Comparison of ENCODE assay signal across 10 cellular contexts in genomic region chr3:2511356-2511755, GRCh38.
DNase-seq lines count a peak whose midpoint lies in the region; ATAC-seq and TF ChIP-seq lines count a peak whose summit lies in the region.
"Had no signal": no experiment of that assay in that cellular context is flagged by ENCODE, and none has a peak within 500 bp of the region (broad histone marks: within the 10 kb centered on the region; RNA-seq: fewer than 3 reads in every experiment).

No MANE protein-coding gene starts in this region.

- H3K4me3 Mint-ChIP-seq in activated T-cell treated with anti-CD3 and anti-CD28 coated beads, Interleukin-2, amount 50 U/mL, for 4 hours = no peak overlapping the region
- H3K4me3 Mint-ChIP-seq: activated naive CD8-positive, alpha-beta T cell treated with anti-CD3 and anti-CD28 coated beads for 36 hours had no signal

- peak; percentile 45 for DNase-seq in Right ventricle myocardium superior
- no peak for DNase-seq in right atrium auricular region (ENCODE audit: low spot score)
- peak; percentile 51 for DNase-seq in NCI-H748 treated with DMSO at 0.1 percent for 48 hours (lab: John Stamatoyannopoulos, UW)
- peak; percentile 25 for DNase-seq in left cardiac atrium
- peak; percentile 51 to 53 for DNase-seq in thyroid gland
- no peak for DNase-seq in activated T-cell treated with anti-CD3 and anti-CD28 coated beads, Interleukin-2, amount 50 U/mL, for 4 hours
- DNase-seq in T1000 (lab: John Stamatoyannopoulos, UW) = no peak
- no peak for DNase-seq in DMS 273 treated with DMSO at 0.1 percent for 48 hours (lab: John Stamatoyannopoulos, UW)
- DNase-seq: activated naive CD8-positive, alpha-beta T cell treated with anti-CD3 and anti-CD28 coated beads for 36 hours; colonic mucosa had no signal

- no peaks in the 10 kb centered on the region for H3K9me3 Mint-ChIP-seq in activated T-cell treated with anti-CD3 and anti-CD28 coated beads, Interleukin-2, amount 50 U/mL, for 4 hours
- H3K9me3 Mint-ChIP-seq: activated naive CD8-positive, alpha-beta T cell treated with anti-CD3 and anti-CD28 coated beads for 36 hours had no signal

- TF ChIP-seq CTCF in right atrium auricular region (IDR thresholded peaks at IDR 0.05) = no peak
- no peak for TF ChIP-seq CTCF in thyroid gland (IDR thresholded peaks at IDR 0.05)

- no peaks in the 10 kb centered on the region for H3K4me1 Mint-ChIP-seq in activated T-cell treated with anti-CD3 and anti-CD28 coated beads, Interleukin-2, amount 50 U/mL, for 4 hours (ENCODE audit: low read depth)
- H3K4me1 Mint-ChIP-seq: activated naive CD8-positive, alpha-beta T cell treated with anti-CD3 and anti-CD28 coated beads for 36 hours had no signal

- no peak for TF ChIP-seq POLR2A in thyroid gland (IDR thresholded peaks at IDR 0.05)

- H3K27ac ChIP-seq in right atrium auricular region = no peak overlapping the region
- H3K27ac ChIP-seq in thyroid gland = no peak overlapping the region
- H3K27ac ChIP-seq: colonic mucosa had no signal

- 10 to 17% methylated on average over 6 to 10 of the region's 10 CpGs for WGBS in thyroid gland, 2 donors

- intact Hi-C loops in Right ventricle myocardium superior (cut with DNase I) = no loop called here
- intact Hi-C loops in left cardiac atrium (cut with DNase I) = no loop called here
- intact Hi-C loops in thyroid gland (cut with DNase I) = no loop called here

- H3K27me3 Mint-ChIP-seq in activated T-cell treated with anti-CD3 and anti-CD28 coated beads, Interleukin-2, amount 50 U/mL, for 4 hours (ENCODE audit: low read depth) = peaks cover 6% of the 10 kb centered on the region

- H3K4me1 ChIP-seq in right atrium auricular region = no peaks in the 10 kb centered on the region
- peaks cover 0 to 7% of the 10 kb centered on the region in 2 donors for H3K4me1 ChIP-seq in thyroid gland
- H3K4me1 ChIP-seq: colonic mucosa had no signal

- H3K4me3 ChIP-seq in right atrium auricular region (no peak overlapping the region), thyroid gland (replicated peaks in 1 of 3) (no peak overlapping the region)
- H3K4me3 ChIP-seq: colonic mucosa had no signal

- no peaks in the 10 kb centered on the region for H3K36me3 Mint-ChIP-seq in activated T-cell treated with anti-CD3 and anti-CD28 coated beads, Interleukin-2, amount 50 U/mL, for 4 hours (ENCODE audit: insufficient read depth)
- H3K36me3 Mint-ChIP-seq: activated naive CD8-positive, alpha-beta T cell treated with anti-CD3 and anti-CD28 coated beads for 36 hours had no signal

- H3K27me3 ChIP-seq in right atrium auricular region (no peaks in the 10 kb centered on the region), thyroid gland (peaks cover 10% of the 10 kb centered on the region)
- H3K27me3 ChIP-seq: colonic mucosa had no signal

- H3K9me3 ChIP-seq in right atrium auricular region (no peaks in the 10 kb centered on the region), thyroid gland (no peaks in the 10 kb centered on the region)
- H3K9me3 ChIP-seq: colonic mucosa had no signal

- no peaks in the 10 kb centered on the region for H3K36me3 ChIP-seq in right atrium auricular region
- H3K36me3 ChIP-seq in thyroid gland = no peaks in the 10 kb centered on the region
- H3K36me3 ChIP-seq: colonic mucosa had no signal

- ATAC-seq in Right ventricle myocardium superior (ENCODE audit: poor library complexity) = no peak
- peak in 1 of 2 donors; percentile 23 for ATAC-seq in left cardiac atrium
- no peak for ATAC-seq in activated T-cell treated with anti-CD3 and anti-CD28 coated beads, Interleukin-2, amount 50 U/mL, for 4 hours

Comparison
In these comparisons a context has a peak if more than half of its experiments do, and no peak if none do; other contexts are left out.
1. DNase-seq: peak in Right ventricle myocardium superior (single experiment), NCI-H748 treated with DMSO at 0.1 percent for 48 hours (single experiment), left cardiac atrium (single experiment) and thyroid gland (2 of 2); none in right atrium auricular region (single experiment), activated T-cell treated with anti-CD3 and anti-CD28 coated beads, Interleukin-2, amount 50 U/mL, for 4 hours (single experiment), T1000 (single experiment) and DMS 273 treated with DMSO at 0.1 percent for 48 hours (single experiment).